17 cellular contexts compared by ENCODE assay signal in genomic region chr3:25432191-25432720, GRCh38. TPM values are rescaled to one million over a fixed set of nuclear protein-coding genes. Genes with fewer than 3 reads are reported as not detected.
DNase-seq lines count a peak whose midpoint lies in the region; ATAC-seq, FAIRE-seq and TF ChIP-seq lines count a peak whose summit lies in the region.
"Had no signal": no experiment of that assay in that cellular context is flagged by ENCODE, and none has a peak within 500 bp of the region (broad histone marks: within the 10 kb centered on the region; RNA-seq: fewer than 3 reads in every experiment).

No MANE protein-coding gene starts in this region.

- 83 to 89% methylated on average over 4 of the region's 4 CpGs for WGBS in transverse colon (ENCODE audit: low coverage in 1 of 2), 2 donors

- peaks cover 4% of the 10 kb centered on the region for H3K27me3 Mint-ChIP-seq in neural progenitor cell (ENCODE audit: insufficient read depth, low read depth)

- no peak overlapping the region for H3K4me3 Mint-ChIP-seq in neural progenitor cell
- H3K4me3 Mint-ChIP-seq: activated CD4-positive, alpha-beta T cell treated with anti-CD3 and anti-CD28 coated beads for 36 hours; CD4-positive, alpha-beta T cell had no signal

- H3K36me3 Mint-ChIP-seq in neural progenitor cell, result no peaks in the 10 kb centered on the region

- H3K4me1 ChIP-seq in cardiac muscle cell (ENCODE audit: low read depth) (peaks cover 34% of the 10 kb centered on the region), endothelial cell of umbilical vein (ENCODE audit: control insufficient read depth, extremely low read depth, insufficient read depth, low read length) (peaks cover 38% of the 10 kb centered on the region), neural progenitor cell (peaks cover 54% of the 10 kb centered on the region), transverse colon (peaks cover 0 to 24% (median 17%) of the 10 kb centered on the region in 4 donors)

- no peaks in the 10 kb centered on the region for H3K9me3 Mint-ChIP-seq in neural progenitor cell
- H3K9me3 Mint-ChIP-seq: CD4-positive, alpha-beta T cell had no signal

- TF ChIP-seq POLR2A in endothelial cell of umbilical vein (IDR thresholded peaks at IDR 0.05; ENCODE audit: low read depth, low read length), result no peak
- no peak for TF ChIP-seq POLR2A in transverse colon (IDR thresholded peaks at IDR 0.05)

- H3K79me2 ChIP-seq in endothelial cell of umbilical vein (ENCODE audit: control insufficient read depth, insufficient read depth, low read length) (peaks cover 85% of the 10 kb centered on the region), neural progenitor cell (ENCODE audit: low read depth) (no peaks in the 10 kb centered on the region)

- BruUV-seq in endothelial cell of umbilical vein (replicated peaks; lab: Mats Ljungman, UMichigan), result no TSS peak

- no peak for FAIRE-seq in endothelial cell of umbilical vein (lab: Jason Lieb, UNC)

- H3F3A ChIP-seq in neural progenitor cell (ENCODE audit: low read depth), result peaks cover 13% of the 10 kb centered on the region

- POLR2A ChIA-PET in endothelial cell of umbilical vein (lab: Charles Lee), result interaction anchor here (0.6 to 1.0 kb wide), 3 partner anchors 24 to 77 kb away, joined by 3 read pairs; no protein-coding TSS in a partner anchor

- in situ Hi-C loops in transverse colon (cut with MboI; ENCODE audit: low pct_ligation_motif_present in 1 of 4, low pct_unique_long_range_greater_than_20kb in 1 of 4, low sequenced_read_pairs in 3 of 4), result no loop called here

- dilution Hi-C loops in endothelial cell of umbilical vein (cut with MboI; ENCODE audit: extremely low pct_ligation_motif_present, low sequenced_read_pairs), result no loop called here

- H3K27ac ChIP-seq in cardiac muscle cell (peak overlapping the region; percentile 99), endothelial cell of umbilical vein (ENCODE audit: insufficient read depth, low read depth, low read length) (peak overlapping the region; percentile 96), neural progenitor cell (no peak overlapping the region), transverse colon (peak overlapping the region in 3 of 4 donors; percentile 23 to 91 (median 29))
- H3K27ac ChIP-seq: SK-N-MC had no signal

- peaks cover 32% of the 10 kb centered on the region for H3K4me1 Mint-ChIP-seq in neural progenitor cell

- H3K4me3 ChIP-seq in cardiac muscle cell, result peak overlapping the region; percentile 81
- peak overlapping the region; percentile 75 to 100 (median 96) for H3K4me3 ChIP-seq in endothelial cell of umbilical vein (replicated peaks in 1 of 3; ENCODE audit: insufficient read depth in 1 of 3, low read depth in 1 of 3, low read length in 3 of 3)
- H3K4me3 ChIP-seq in neural progenitor cell, result no peak overlapping the region
- no peak overlapping the region for H3K4me3 ChIP-seq in transverse colon
- H3K4me3 ChIP-seq: SK-N-MC had no signal

- no peaks in the 10 kb centered on the region for H3K27me3 ChIP-seq in cardiac muscle cell
- H3K27me3 ChIP-seq in endothelial cell of umbilical vein (ENCODE audit: control insufficient read depth in 2 of 2, insufficient read depth in 2 of 2, low read length in 2 of 2), result no peaks in the 10 kb centered on the region
- H3K27me3 ChIP-seq in neural progenitor cell, result peaks cover 9% of the 10 kb centered on the region
- no peaks in the 10 kb centered on the region for H3K27me3 ChIP-seq in transverse colon

- H2AFZ ChIP-seq in endothelial cell of umbilical vein (ENCODE audit: low read depth, low read length) (peak overlapping the region; percentile 52), neural progenitor cell (replicated peaks) (no peak overlapping the region)

- no peak for ATAC-seq in GM21526 (IDR thresholded peaks at IDR 0.05; ENCODE audit: low FRiP score, unreplicated experiment)
- ATAC-seq: activated CD4-positive, alpha-beta T cell treated with anti-CD3 and anti-CD28 coated beads for 36 hours had no signal

- no peak for TF ChIP-seq EP300 in transverse colon (IDR thresholded peaks at IDR 0.05; ENCODE audit: low read depth)

- CTCF ChIA-PET in endothelial cell of umbilical vein (lab: Charles Lee), result interaction anchor here (1.6 to 2.4 kb wide), 3 partner anchors 9 to 161 kb away, joined by 6 to 15 read pairs (median 10); no protein-coding TSS in a partner anchor

- no peak for TF ChIP-seq CTCF in cardiac muscle cell (IDR thresholded peaks at IDR 0.05; ENCODE audit: low read depth, low read length)
- TF ChIP-seq CTCF in endothelial cell of umbilical vein (IDR thresholded peaks at IDR 0.05; ENCODE audit: extremely low read depth in 1 of 2, insufficient read depth in 1 of 2, low read depth in 1 of 2, low read length in 2 of 2), result no peak
- no peak for TF ChIP-seq CTCF in neural progenitor cell (IDR thresholded peaks at IDR 0.05)
- TF ChIP-seq CTCF in transverse colon (IDR thresholded peaks at IDR 0.05), result no peak

- H3K9ac ChIP-seq in endothelial cell of umbilical vein (replicated peaks; ENCODE audit: extremely low read depth, insufficient read depth, low read length) (peak overlapping the region; percentile 98), neural progenitor cell (no peak overlapping the region)

- H3K36me3 ChIP-seq in cardiac muscle cell (no peaks in the 10 kb centered on the region), endothelial cell of umbilical vein (ENCODE audit: control insufficient read depth in 2 of 2, extremely low read depth in 1 of 2, insufficient read depth in 2 of 2, low read length in 2 of 2) (no peaks in the 10 kb centered on the region), neural progenitor cell (no peaks in the 10 kb centered on the region), transverse colon (no peaks in the 10 kb centered on the region)

- H3K9me3 ChIP-seq in cardiac muscle cell (ENCODE audit: low read depth), result no peaks in the 10 kb centered on the region
- H3K9me3 ChIP-seq in endothelial cell of umbilical vein (replicated peaks; ENCODE audit: control insufficient read depth, insufficient read depth, low read length), result no peaks in the 10 kb centered on the region
- H3K9me3 ChIP-seq in neural progenitor cell (ENCODE audit: low read depth), result no peaks in the 10 kb centered on the region
- H3K9me3 ChIP-seq in transverse colon, result no peaks in the 10 kb centered on the region

- H4K20me1 ChIP-seq in endothelial cell of umbilical vein (replicated peaks; ENCODE audit: control insufficient read depth, extremely low read depth, insufficient read depth, low read length) (no peaks in the 10 kb centered on the region), neural progenitor cell (ENCODE audit: low read depth) (no peaks in the 10 kb centered on the region)

- H3K27ac Mint-ChIP-seq in neural progenitor cell, result no peak overlapping the region
- H3K27ac Mint-ChIP-seq: activated CD4-positive, alpha-beta T cell treated with anti-CD3 and anti-CD28 coated beads for 36 hours; CD4-positive, alpha-beta T cell had no signal

- intact Hi-C loops in cardiac septum (cut with DNase I), result loop anchor here (5.0 kb wide), 1 partner anchor 80 kb away; no protein-coding TSS in a partner anchor
- intact Hi-C loops in endothelial cell of umbilical vein (cut with micrococcal nuclease), result loop anchor here (5.0 kb wide), 1 partner anchor 350 kb away; the partner anchor contains the start of gene NGLY1
- intact Hi-C loops in transverse colon (cut with DNase I; ENCODE audit: low total_unique reads), result no loop called here

- no peak for DNase-seq in cardiac muscle cell (ENCODE audit: low read depth in 1 of 2, low spot score in 1 of 2)
- no peak for DNase-seq in cardiac septum (ENCODE audit: low spot score)
- peak; percentile 75 for DNase-seq in endothelial cell of umbilical vein (ENCODE audit: low read depth, low spot score)
- no peak for DNase-seq in neural progenitor cell (ENCODE audit: low spot score)
- DNase-seq in transverse colon, result no peak
- DNase-seq in NCI-H2029 (lab: John Stamatoyannopoulos, UW), result no peak
- no peak for DNase-seq in AG08395 (ENCODE audit: low spot score)
- DNase-seq: activated CD4-positive, alpha-beta T cell treated with anti-CD3 and anti-CD28 coated beads for 36 hours; activated gamma-delta T cell; amygdala; CD4-positive, alpha-beta T cell; dermis blood vessel endothelial cell; DMS79 treated with DMSO at 0.1 percent for 48 hours; NCI-H1105 treated with DMSO at 0.1 percent for 48 hours; NCI-H69 had no signal

- no peaks in the 10 kb centered on the region for H3K9me1 ChIP-seq in endothelial cell of umbilical vein (replicated peaks; ENCODE audit: control insufficient read depth, extremely low read depth, insufficient read depth, low read length)

- H3K4me2 ChIP-seq in endothelial cell of umbilical vein (ENCODE audit: insufficient read depth, low read length) (peak overlapping the region; percentile 99), neural progenitor cell (peak overlapping the region; percentile 22)

TF ChIP-seq in endothelial cell of umbilical vein, 7 proteins besides CTCF, POLR2A, EP300 and RAD21:
- TF ChIP-seq POLR2AphosphoS5 (IDR thresholded peaks at IDR 0.05; ENCODE audit: insufficient read depth, low read depth, low read length) (no peak), MYC (IDR thresholded peaks at IDR 0.05; ENCODE audit: low read depth, low read length) (no peak), EZH2 (IDR thresholded peaks at IDR 0.05; ENCODE audit: borderline replicate concordance, low read depth, low read length, severe bottlenecking) (no peak)
TF ChIP-seq in endothelial cell of umbilical vein: peak in this region for 0.

RNA-seq across cellular contexts. Expression of gene RARB, which starts 4.2 kb away (rescaled TPM):
- total RNA-seq in cardiac muscle cell (26.8 and 27.2 TPM in 2 replicates), cardiac septum (20.3 TPM), endothelial cell of umbilical vein (19.3 and 23.4 TPM in 2 replicates), neural progenitor cell (ENCODE audit: low replicate concordance) (1.4 and 1.8 TPM in 2 replicates), transverse colon (1 to 10 TPM in 3 of 4 donors, not detected in 1; 2.4 to 4.5 (median 2.9) TPM)
- polyA plus RNA-seq in cardiac muscle cell (22.4 and 28.3 TPM in 2 replicates), endothelial cell of umbilical vein (13.6 and 15.3 TPM in 2 replicates)
- 17.9 and 18.9 TPM in 2 replicates for polyA plus RNA-seq in endothelial cell of umbilical vein (2011; cell fraction: cytosol; rRNA removed)
- polyA plus RNA-seq in endothelial cell of umbilical vein (2011; cell fraction: nucleus; rRNA removed), result 27.6 and 30.3 TPM in 2 replicates
- 34.3 and 35.5 TPM in 2 replicates for polyA plus RNA-seq in endothelial cell of umbilical vein (2012)
- polyA minus RNA-seq in endothelial cell of umbilical vein, result 44.0 and 59.0 TPM in 2 replicates
- polyA minus RNA-seq in endothelial cell of umbilical vein (2011; cell fraction: cytosol; rRNA and poly(A)+ RNA removed), result not detected
- 127 and 202 TPM in 2 replicates for polyA minus RNA-seq in endothelial cell of umbilical vein (2011; cell fraction: nucleus; rRNA and poly(A)+ RNA removed)
- total RNA-seq: activated CD4-positive, alpha-beta T cell treated with anti-CD3 and anti-CD28 coated beads for 36 hours; CD4-positive, alpha-beta T cell had no signal

Comparison
In these comparisons a context has a peak if more than half of its experiments do, and no peak if none do; other contexts are left out.
1. H3K4me3 ChIP-seq: peak in cardiac muscle cell (single experiment) and endothelial cell of umbilical vein (3 of 3); none in neural progenitor cell (single experiment) and transverse colon (0 of 4).